1 cellular context compared by ENCODE assay signal in genomic region chr17:77366206-77366557, GRCh38.
TF ChIP-seq lines count a peak whose summit lies in the region.

No MANE protein-coding gene starts in this region.

TF ChIP-seq in H1, 55 proteins besides CTCF, POLR2A, EP300 and RAD21 (continued from another document):
- TF ChIP-seq, protein P1, sequence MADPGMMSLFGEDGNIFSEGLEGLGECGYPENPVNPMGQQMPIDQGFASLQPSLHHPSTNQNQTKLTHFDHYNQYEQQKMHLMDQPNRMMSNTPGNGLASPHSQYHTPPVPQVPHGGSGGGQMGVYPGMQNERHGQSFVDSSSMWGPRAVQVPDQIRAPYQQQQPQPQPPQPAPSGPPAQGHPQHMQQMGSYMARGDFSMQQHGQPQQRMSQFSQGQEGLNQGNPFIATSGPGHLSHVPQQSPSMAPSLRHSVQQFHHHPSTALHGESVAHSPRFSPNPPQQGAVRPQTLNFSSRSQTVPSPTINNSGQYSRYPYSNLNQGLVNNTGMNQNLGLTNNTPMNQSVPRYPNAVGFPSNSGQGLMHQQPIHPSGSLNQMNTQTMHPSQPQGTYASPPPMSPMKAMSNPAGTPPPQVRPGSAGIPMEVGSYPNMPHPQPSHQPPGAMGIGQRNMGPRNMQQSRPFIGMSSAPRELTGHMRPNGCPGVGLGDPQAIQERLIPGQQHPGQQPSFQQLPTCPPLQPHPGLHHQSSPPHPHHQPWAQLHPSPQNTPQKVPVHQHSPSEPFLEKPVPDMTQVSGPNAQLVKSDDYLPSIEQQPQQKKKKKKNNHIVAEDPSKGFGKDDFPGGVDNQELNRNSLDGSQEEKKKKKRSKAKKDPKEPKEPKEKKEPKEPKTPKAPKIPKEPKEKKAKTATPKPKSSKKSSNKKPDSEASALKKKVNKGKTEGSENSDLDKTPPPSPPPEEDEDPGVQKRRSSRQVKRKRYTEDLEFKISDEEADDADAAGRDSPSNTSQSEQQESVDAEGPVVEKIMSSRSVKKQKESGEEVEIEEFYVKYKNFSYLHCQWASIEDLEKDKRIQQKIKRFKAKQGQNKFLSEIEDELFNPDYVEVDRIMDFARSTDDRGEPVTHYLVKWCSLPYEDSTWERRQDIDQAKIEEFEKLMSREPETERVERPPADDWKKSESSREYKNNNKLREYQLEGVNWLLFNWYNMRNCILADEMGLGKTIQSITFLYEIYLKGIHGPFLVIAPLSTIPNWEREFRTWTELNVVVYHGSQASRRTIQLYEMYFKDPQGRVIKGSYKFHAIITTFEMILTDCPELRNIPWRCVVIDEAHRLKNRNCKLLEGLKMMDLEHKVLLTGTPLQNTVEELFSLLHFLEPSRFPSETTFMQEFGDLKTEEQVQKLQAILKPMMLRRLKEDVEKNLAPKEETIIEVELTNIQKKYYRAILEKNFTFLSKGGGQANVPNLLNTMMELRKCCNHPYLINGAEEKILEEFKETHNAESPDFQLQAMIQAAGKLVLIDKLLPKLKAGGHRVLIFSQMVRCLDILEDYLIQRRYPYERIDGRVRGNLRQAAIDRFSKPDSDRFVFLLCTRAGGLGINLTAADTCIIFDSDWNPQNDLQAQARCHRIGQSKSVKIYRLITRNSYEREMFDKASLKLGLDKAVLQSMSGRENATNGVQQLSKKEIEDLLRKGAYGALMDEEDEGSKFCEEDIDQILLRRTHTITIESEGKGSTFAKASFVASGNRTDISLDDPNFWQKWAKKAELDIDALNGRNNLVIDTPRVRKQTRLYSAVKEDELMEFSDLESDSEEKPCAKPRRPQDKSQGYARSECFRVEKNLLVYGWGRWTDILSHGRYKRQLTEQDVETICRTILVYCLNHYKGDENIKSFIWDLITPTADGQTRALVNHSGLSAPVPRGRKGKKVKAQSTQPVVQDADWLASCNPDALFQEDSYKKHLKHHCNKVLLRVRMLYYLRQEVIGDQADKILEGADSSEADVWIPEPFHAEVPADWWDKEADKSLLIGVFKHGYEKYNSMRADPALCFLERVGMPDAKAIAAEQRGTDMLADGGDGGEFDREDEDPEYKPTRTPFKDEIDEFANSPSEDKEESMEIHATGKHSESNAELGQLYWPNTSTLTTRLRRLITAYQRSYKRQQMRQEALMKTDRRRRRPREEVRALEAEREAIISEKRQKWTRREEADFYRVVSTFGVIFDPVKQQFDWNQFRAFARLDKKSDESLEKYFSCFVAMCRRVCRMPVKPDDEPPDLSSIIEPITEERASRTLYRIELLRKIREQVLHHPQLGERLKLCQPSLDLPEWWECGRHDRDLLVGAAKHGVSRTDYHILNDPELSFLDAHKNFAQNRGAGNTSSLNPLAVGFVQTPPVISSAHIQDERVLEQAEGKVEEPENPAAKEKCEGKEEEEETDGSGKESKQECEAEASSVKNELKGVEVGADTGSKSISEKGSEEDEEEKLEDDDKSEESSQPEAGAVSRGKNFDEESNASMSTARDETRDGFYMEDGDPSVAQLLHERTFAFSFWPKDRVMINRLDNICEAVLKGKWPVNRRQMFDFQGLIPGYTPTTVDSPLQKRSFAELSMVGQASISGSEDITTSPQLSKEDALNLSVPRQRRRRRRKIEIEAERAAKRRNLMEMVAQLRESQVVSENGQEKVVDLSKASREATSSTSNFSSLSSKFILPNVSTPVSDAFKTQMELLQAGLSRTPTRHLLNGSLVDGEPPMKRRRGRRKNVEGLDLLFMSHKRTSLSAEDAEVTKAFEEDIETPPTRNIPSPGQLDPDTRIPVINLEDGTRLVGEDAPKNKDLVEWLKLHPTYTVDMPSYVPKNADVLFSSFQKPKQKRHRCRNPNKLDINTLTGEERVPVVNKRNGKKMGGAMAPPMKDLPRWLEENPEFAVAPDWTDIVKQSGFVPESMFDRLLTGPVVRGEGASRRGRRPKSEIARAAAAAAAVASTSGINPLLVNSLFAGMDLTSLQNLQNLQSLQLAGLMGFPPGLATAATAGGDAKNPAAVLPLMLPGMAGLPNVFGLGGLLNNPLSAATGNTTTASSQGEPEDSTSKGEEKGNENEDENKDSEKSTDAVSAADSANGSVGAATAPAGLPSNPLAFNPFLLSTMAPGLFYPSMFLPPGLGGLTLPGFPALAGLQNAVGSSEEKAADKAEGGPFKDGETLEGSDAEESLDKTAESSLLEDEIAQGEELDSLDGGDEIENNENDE (IDR thresholded peaks at IDR 0.05; ENCODE audit: insufficient replicate concordance, low read length): no peak
- TF ChIP-seq JUN (IDR thresholded peaks at IDR 0.05; ENCODE audit: low read depth, low read length): no peak
- TF ChIP-seq RXRA (IDR thresholded peaks at IDR 0.05; ENCODE audit: insufficient read depth, low read depth, low read length): no peak
- TF ChIP-seq NRF1 (IDR thresholded peaks at IDR 0.05; ENCODE audit: low read depth, low read length): no peak
- no peak for TF ChIP-seq TAF1 (IDR thresholded peaks at IDR 0.05; ENCODE audit: low read depth, low read length)
- no peak for TF ChIP-seq SRF (IDR thresholded peaks at IDR 0.05; ENCODE audit: low read depth, low read length)
- TF ChIP-seq TBP (IDR thresholded peaks at IDR 0.05; ENCODE audit: low read depth, low read length): no peak
- no peak for TF ChIP-seq SIX5 (IDR thresholded peaks at IDR 0.05; ENCODE audit: low read depth, low read length)
